Comparison of ENCODE assay signal across 16 cellular contexts in the genomic region with DNA sequence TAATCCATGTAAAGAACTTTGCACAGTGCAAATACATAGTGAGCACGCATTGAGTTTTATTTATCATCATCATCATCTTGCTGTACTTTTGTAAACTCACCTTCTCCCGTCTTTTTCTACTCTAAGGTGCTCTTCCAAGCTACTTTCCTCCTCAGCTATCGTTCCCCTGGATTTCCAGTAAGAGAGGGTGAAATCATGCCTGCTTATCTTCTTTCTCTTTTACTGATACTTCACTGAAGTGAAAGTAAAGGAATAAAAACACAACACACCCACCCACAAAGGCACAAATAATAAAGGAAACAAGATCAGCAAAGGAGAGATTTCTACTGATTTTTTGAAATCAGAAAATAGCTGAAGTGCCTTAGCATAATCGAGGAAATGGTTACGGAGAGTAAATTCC.
DNase-seq lines count a peak whose midpoint lies in the region; ATAC-seq, FAIRE-seq and TF ChIP-seq lines count a peak whose summit lies in the region.
"Had no signal": no experiment of that assay in that cellular context is flagged by ENCODE, and none has a peak within 500 bp of the region (broad histone marks: within the 10 kb centered on the region; RNA-seq: fewer than 3 reads in every experiment).

No MANE protein-coding gene starts in this region.

- H2AFZ ChIP-seq in ACC112 (ENCODE audit: low read length, unreplicated experiment), result peak overlapping the region; percentile 98
- H2AFZ ChIP-seq in fibroblast of lung (ENCODE audit: low read length), result peak overlapping the region; percentile 82

- peak overlapping the region; percentile 52 for H3K27ac ChIP-seq in ACC112 (ENCODE audit: low read depth, low read length)
- H3K27ac ChIP-seq in fibroblast of lung (ENCODE audit: insufficient read depth, low read length), result peak overlapping the region; percentile 58
- H3K27ac ChIP-seq: RWPE1 had no signal

- ATAC-seq in omental fat pad (ENCODE audit: low FRiP score), result peak; percentile 59
- ATAC-seq: left colon had no signal

- peaks cover 2% of the 10 kb centered on the region for H3K27me3 Mint-ChIP-seq in HFFc6 (ENCODE audit: insufficient read depth)

- no peaks in the 10 kb centered on the region for H3K36me3 Mint-ChIP-seq in HFFc6 (ENCODE audit: low read depth)

- H3K27me3 ChIP-seq in ACC112 (ENCODE audit: insufficient read depth, low read length) (no peaks in the 10 kb centered on the region), fibroblast of lung (ENCODE audit: control insufficient read depth, insufficient read depth, low read length) (no peaks in the 10 kb centered on the region)

- no peak overlapping the region for H3K9ac ChIP-seq in fibroblast of lung (ENCODE audit: insufficient read depth, low read length)

- no peak for FAIRE-seq in H54 (lab: Jason Lieb, UNC)

- H3K79me2 ChIP-seq in ACC112 (ENCODE audit: control insufficient read depth, insufficient read depth, low read length, unreplicated experiment), result no peaks in the 10 kb centered on the region
- no peaks in the 10 kb centered on the region for H3K79me2 ChIP-seq in fibroblast of lung (ENCODE audit: control insufficient read depth, insufficient read depth, low read length)

- H3K9me3 Mint-ChIP-seq in HFFc6, result no peaks in the 10 kb centered on the region
- H3K9me3 Mint-ChIP-seq: CD4-positive, alpha-beta T cell had no signal

- DNase-seq in HFFc6 (no peak), fibroblast of lung (ENCODE audit: low read depth in 2 of 2) (peak in 1 of 2 donors; percentile 40), omental fat pad (ENCODE audit: low spot score) (no peak), NCI-H524 treated with DMSO at 0.1 percent for 48 hours (lab: John Stamatoyannopoulos, UW) (no peak), NCI-H2227 treated with DMSO at 0.1 percent for 48 hours (lab: John Stamatoyannopoulos, UW) (no peak), H54 (ENCODE audit: insufficient read length, low spot score) (no peak), mesenteric fat pad (ENCODE audit: low spot score) (no peak)
- DNase-seq: amygdala; CD4-positive, alpha-beta T cell; dermis blood vessel endothelial cell; GDM1; left colon; NCI-H526; stimulated activated CD4-positive, alpha-beta T cell treated with anti-CD3 and anti-CD28 coated beads, Interleukin-1b, Interleukin-23, amount 100 ng/mL, for 48 hours had no signal

- no peaks in the 10 kb centered on the region for H4K20me1 ChIP-seq in fibroblast of lung (ENCODE audit: control insufficient read depth, extremely low read depth, insufficient read depth, low read length)

- H3K4me1 ChIP-seq in ACC112 (ENCODE audit: control insufficient read depth, insufficient read depth, low read length, unreplicated experiment) (peaks cover 19% of the 10 kb centered on the region), fibroblast of lung (ENCODE audit: control insufficient read depth, extremely low read depth, insufficient read depth, low read length) (no peaks in the 10 kb centered on the region)

- TF ChIP-seq POLR2A in H54 (IDR thresholded peaks at IDR 0.05; ENCODE audit: low read depth, low read length), result no peak

- TF ChIP-seq CTCF in HFFc6 (IDR thresholded peaks at IDR 0.05), result no peak
- no peak for TF ChIP-seq CTCF in fibroblast of lung (conservative IDR thresholded peaks at IDR 0.05 in 1 of 2, IDR thresholded peaks at IDR 0.05 in 1 of 2; ENCODE audit: low read depth in 1 of 2, low read length in 2 of 2)
- no peak for TF ChIP-seq CTCF in omental fat pad (IDR thresholded peaks at IDR 0.05)

- no peak overlapping the region for H3K27ac Mint-ChIP-seq in HFFc6
- H3K27ac Mint-ChIP-seq: CD4-positive, alpha-beta T cell had no signal

- no peaks in the 10 kb centered on the region for H3K9me3 ChIP-seq in fibroblast of lung (ENCODE audit: control insufficient read depth, insufficient read depth, low read depth, low read length)

- H3K4me2 ChIP-seq in fibroblast of lung (ENCODE audit: extremely low read depth, insufficient read depth, low read length), result peak overlapping the region; percentile 89

- H3K36me3 ChIP-seq in ACC112 (ENCODE audit: insufficient read depth, low read length) (no peaks in the 10 kb centered on the region), fibroblast of lung (ENCODE audit: control insufficient read depth, insufficient read depth, low read length) (no peaks in the 10 kb centered on the region)

- H3K4me3 Mint-ChIP-seq in HFFc6, result peak overlapping the region; percentile 77; the same call in 1 of the 2 replicates
- H3K4me3 Mint-ChIP-seq: CD4-positive, alpha-beta T cell had no signal

- peaks cover 36% of the 10 kb centered on the region for H3K4me1 Mint-ChIP-seq in HFFc6 (ENCODE audit: low read depth)

- H3K4me3 ChIP-seq in ACC112 (ENCODE audit: low read depth, low read length) (peak overlapping the region; percentile 77), fibroblast of lung (replicated peaks in 1 of 4; ENCODE audit: control extremely low read depth in 1 of 4, insufficient read depth in 1 of 4, low read depth in 3 of 4, low read length in 4 of 4) (peak overlapping the region; percentile 34 to 71 (median 49))
